1 cellular context compared by ENCODE assay signal in genomic region chr7:26376208-26376917, GRCh38.
TF ChIP-seq lines count a peak whose summit lies in the region.

No MANE protein-coding gene starts in this region.

TF ChIP-seq in HepG2, 621 proteins besides CTCF, POLR2A, EP300 and RAD21 (continued from another document and continues in another):
- TF ChIP-seq HNF1A (IDR thresholded peaks at IDR 0.05; ENCODE audit: low read depth), result no peak
- TF ChIP-seq HNF1A (CRISPR knock-in tag; IDR thresholded peaks at IDR 0.05; ENCODE audit: borderline replicate concordance), result 0 out of 2 replicates have a peak, but pooled peaks have one; percentile 11
- peak; percentile 42; the same call in 1 of the 2 replicates for TF ChIP-seq RFX5 (IDR thresholded peaks at IDR 0.05; ENCODE audit: low read depth, low read length)
- TF ChIP-seq ZNF768 (CRISPR knock-in tag; IDR thresholded peaks at IDR 0.05), result peak; percentile 5; the same call in 1 of the 2 replicates
- TF ChIP-seq MAZ (IDR thresholded peaks at IDR 0.05; ENCODE audit: borderline replicate concordance, low read depth, low read length), result 0 out of 2 replicates have a peak, but pooled peaks have one; percentile 21
- TF ChIP-seq MAZ (CRISPR knock-in tag; IDR thresholded peaks at IDR 0.05; ENCODE audit: low read depth), result no peak
- peak; percentile 61; the same call in 1 of the 2 replicates for TF ChIP-seq TFDP1 (CRISPR knock-in tag; IDR thresholded peaks at IDR 0.05; ENCODE audit: borderline replicate concordance)
- TF ChIP-seq RXRA (CRISPR knock-in tag; IDR thresholded peaks at IDR 0.05), result peak; percentile 22; the same call in 1 of the 2 replicates
- peak; percentile 46; the same call in 1 of the 2 replicates for TF ChIP-seq PHF8 (CRISPR knock-in tag; IDR thresholded peaks at IDR 0.05)
- peak; percentile 97 for TF ChIP-seq HNRNPLL (IDR thresholded peaks at IDR 0.05; ENCODE audit: low read depth, low read length, poor library complexity, severe bottlenecking)
- 0 out of 2 replicates have a peak, but pooled peaks have one; percentile 49 for TF ChIP-seq JUN (CRISPR knock-in tag; IDR thresholded peaks at IDR 0.05)
- peak; percentile 96 for TF ChIP-seq U2AF2 (IDR thresholded peaks at IDR 0.05; ENCODE audit: low read depth, low read length)
- 0 out of 2 replicates have a peak, but pooled peaks have one; percentile 39 for TF ChIP-seq GLI4 (CRISPR knock-in tag; IDR thresholded peaks at IDR 0.05; ENCODE audit: borderline replicate concordance)
- TF ChIP-seq ZZZ3 (CRISPR knock-in tag; IDR thresholded peaks at IDR 0.05; ENCODE audit: borderline replicate concordance), result peak; percentile 17; the same call in 1 of the 2 replicates
- TF ChIP-seq BCL3 (CRISPR knock-in tag; IDR thresholded peaks at IDR 0.05), result peak; percentile 72; the same call in 1 of the 2 replicates
- TF ChIP-seq, protein P1, sequence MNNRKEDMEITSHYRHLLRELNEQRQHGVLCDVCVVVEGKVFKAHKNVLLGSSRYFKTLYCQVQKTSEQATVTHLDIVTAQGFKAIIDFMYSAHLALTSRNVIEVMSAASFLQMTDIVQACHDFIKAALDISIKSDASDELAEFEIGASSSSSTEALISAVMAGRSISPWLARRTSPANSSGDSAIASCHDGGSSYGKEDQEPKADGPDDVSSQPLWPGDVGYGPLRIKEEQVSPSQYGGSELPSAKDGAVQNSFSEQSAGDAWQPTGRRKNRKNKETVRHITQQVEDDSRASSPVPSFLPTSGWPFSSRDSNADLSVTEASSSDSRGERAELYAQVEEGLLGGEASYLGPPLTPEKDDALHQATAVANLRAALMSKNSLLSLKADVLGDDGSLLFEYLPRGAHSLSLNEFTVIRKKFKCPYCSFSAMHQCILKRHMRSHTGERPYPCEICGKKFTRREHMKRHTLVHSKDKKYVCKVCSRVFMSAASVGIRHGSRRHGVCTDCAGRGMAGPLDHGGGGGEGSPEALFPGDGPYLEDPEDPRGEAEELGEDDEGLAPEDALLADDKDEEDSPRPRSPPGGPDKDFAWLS (CRISPR knock-in tag; IDR thresholded peaks at IDR 0.05; ENCODE audit: borderline replicate concordance), result peak; percentile 54; the same call in 1 of the 2 replicates
- peak; percentile 53; the same call in 1 of the 2 replicates for TF ChIP-seq IRX3 (CRISPR knock-in tag; IDR thresholded peaks at IDR 0.05; ENCODE audit: borderline replicate concordance, low read depth)
- peak; percentile 82 for TF ChIP-seq ZNF687 (CRISPR knock-in tag; IDR thresholded peaks at IDR 0.05)
- 0 out of 2 replicates have a peak, but pooled peaks have one; percentile 21 for TF ChIP-seq SALL1 (CRISPR knock-in tag; IDR thresholded peaks at IDR 0.05)
- no peak for TF ChIP-seq POLR2G (IDR thresholded peaks at IDR 0.05; ENCODE audit: low read depth, low read length)
- TF ChIP-seq ZNF790 (CRISPR knock-in tag; IDR thresholded peaks at IDR 0.05; ENCODE audit: borderline replicate concordance), result peak; percentile 59; the same call in 1 of the 2 replicates
- TF ChIP-seq TOPORS (CRISPR knock-in tag; IDR thresholded peaks at IDR 0.05), result peak; percentile 70; the same call in 1 of the 2 replicates
- no peak for TF ChIP-seq HNF4A (CRISPR knock-in tag; IDR thresholded peaks at IDR 0.05)
- TF ChIP-seq, protein P2, sequence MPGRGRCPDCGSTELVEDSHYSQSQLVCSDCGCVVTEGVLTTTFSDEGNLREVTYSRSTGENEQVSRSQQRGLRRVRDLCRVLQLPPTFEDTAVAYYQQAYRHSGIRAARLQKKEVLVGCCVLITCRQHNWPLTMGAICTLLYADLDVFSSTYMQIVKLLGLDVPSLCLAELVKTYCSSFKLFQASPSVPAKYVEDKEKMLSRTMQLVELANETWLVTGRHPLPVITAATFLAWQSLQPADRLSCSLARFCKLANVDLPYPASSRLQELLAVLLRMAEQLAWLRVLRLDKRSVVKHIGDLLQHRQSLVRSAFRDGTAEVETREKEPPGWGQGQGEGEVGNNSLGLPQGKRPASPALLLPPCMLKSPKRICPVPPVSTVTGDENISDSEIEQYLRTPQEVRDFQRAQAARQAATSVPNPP (CRISPR knock-in tag; IDR thresholded peaks at IDR 0.05), result 0 out of 2 replicates have a peak, but pooled peaks have one; percentile 59
- TF ChIP-seq SKIL (CRISPR knock-in tag; IDR thresholded peaks at IDR 0.05; ENCODE audit: borderline replicate concordance), result no peak
- 0 out of 2 replicates have a peak, but pooled peaks have one; percentile 57 for TF ChIP-seq REL (CRISPR knock-in tag; conservative IDR thresholded peaks at IDR 0.05)
- TF ChIP-seq HDAC2 (CRISPR knock-in tag; IDR thresholded peaks at IDR 0.05), result 0 out of 2 replicates have a peak, but pooled peaks have one; percentile 22
- TF ChIP-seq BATF2 (CRISPR knock-in tag; IDR thresholded peaks at IDR 0.05), result 0 out of 2 replicates have a peak, but pooled peaks have one; percentile 43
- no peak for TF ChIP-seq CBX5 (CRISPR knock-in tag; IDR thresholded peaks at IDR 0.05; ENCODE audit: borderline replicate concordance)
- TF ChIP-seq, protein P3, sequence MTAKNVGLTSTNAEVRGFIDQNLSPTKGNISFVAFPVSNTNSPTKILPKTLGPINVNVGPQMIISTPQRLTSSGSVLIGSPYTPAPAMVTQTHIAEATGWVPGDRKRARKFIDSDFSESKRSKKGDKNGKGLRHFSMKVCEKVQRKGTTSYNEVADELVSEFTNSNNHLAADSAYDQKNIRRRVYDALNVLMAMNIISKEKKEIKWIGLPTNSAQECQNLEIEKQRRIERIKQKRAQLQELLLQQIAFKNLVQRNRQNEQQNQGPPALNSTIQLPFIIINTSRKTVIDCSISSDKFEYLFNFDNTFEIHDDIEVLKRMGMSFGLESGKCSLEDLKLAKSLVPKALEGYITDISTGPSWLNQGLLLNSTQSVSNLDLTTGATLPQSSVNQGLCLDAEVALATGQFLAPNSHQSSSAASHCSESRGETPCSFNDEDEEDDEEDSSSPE (CRISPR knock-in tag; IDR thresholded peaks at IDR 0.05), result peak; percentile 44; the same call in 1 of the 2 replicates
- peak; percentile 25; the same call in 1 of the 2 replicates for TF ChIP-seq ZBTB7B (CRISPR knock-in tag; IDR thresholded peaks at IDR 0.05)
- TF ChIP-seq, protein P4, sequence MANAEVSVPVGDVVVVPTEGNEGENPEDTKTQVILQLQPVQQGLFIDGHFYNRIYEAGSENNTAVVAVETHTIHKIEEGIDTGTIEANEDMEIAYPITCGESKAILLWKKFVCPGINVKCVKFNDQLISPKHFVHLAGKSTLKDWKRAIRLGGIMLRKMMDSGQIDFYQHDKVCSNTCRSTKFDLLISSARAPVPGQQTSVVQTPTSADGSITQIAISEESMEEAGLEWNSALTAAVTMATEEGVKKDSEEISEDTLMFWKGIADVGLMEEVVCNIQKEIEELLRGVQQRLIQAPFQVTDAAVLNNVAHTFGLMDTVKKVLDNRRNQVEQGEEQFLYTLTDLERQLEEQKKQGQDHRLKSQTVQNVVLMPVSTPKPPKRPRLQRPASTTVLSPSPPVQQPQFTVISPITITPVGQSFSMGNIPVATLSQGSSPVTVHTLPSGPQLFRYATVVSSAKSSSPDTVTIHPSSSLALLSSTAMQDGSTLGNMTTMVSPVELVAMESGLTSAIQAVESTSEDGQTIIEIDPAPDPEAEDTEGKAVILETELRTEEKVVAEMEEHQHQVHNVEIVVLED (CRISPR knock-in tag; IDR thresholded peaks at IDR 0.05; ENCODE audit: borderline replicate concordance), result 0 out of 2 replicates have a peak, but pooled peaks have one; percentile 13
- 0 out of 2 replicates have a peak, but pooled peaks have one; percentile 62 for TF ChIP-seq ZNF383 (CRISPR knock-in tag; IDR thresholded peaks at IDR 0.05; ENCODE audit: borderline replicate concordance)
- TF ChIP-seq, protein P5, sequence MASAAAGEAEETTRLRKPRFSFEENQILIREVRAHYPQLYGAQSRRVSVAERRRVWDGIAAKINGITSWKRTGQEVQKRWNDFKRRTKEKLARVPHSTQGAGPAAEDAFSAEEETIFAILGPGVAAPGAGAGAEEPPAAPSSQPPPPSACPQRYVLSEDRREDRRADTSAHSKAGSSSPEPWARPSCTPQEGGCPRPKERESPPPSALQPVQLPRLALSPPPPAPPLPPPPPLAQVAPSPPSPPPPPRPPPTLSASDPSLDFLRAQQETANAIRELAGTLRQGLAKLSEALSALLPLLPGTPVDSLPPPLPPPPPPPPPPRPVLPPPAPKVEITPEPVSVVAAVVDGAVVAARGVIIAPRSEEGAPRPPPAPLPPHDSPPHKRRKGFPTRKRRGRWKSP (CRISPR knock-in tag; IDR thresholded peaks at IDR 0.05), result peak; percentile 100
